8 cellular contexts compared by ENCODE assay signal in the genomic region with DNA sequence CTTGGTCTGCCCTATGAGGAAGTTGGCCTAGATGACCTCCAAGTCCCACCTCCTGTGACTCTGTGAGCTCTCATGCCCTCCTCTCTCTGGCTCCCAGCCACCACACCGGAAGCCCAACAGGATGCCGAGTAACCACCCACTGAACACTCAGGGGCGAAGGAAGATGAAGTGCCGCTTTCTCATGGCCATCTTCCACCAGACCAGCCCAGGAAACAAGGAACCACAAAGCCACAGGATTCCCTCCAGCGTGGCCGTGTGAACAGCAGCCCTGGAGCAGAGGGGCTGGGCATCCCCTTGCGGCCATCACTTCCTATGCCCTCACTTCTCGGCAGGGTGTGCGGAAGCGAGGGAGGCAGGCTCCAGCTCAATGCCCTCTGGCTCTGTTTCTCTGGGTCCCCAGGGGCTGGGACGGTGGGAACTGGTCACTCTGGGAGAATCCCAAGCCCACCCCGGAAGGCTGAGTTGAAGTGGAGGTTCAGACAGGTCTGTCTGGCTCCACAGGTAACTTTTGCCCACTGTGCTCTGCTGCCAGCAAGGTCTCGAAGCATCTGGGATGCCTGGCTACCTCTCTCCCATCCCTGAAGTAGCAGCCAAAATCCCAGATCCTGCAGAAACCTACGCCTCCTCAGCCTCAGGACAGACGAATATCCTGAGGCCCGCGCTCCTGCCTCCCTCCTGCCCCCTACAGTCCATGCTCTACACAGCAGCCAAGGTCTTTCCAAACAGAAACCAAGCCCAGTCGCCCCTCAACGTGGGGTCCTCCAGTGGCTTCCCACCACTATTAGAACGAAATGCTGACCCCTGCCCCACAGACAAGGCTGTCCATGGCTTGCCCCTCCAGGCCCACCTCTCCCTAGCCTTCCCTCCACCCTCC. TPM values are rescaled to one million over a fixed set of nuclear protein-coding genes. Genes with fewer than 3 reads are reported as not detected.
DNase-seq lines count a peak whose midpoint lies in the region; ATAC-seq, FAIRE-seq and TF ChIP-seq lines count a peak whose summit lies in the region.

No MANE protein-coding gene starts in this region.

- H3K9me3 Mint-ChIP-seq in T-helper 1 cell treated with Interleukin-12 subunit alpha and Interleukin-12 subunit beta and Interleukin-4 antibody, amounts not matched to agents 30 μg/mL and 1 μg/mL, for 36 hours, result no peaks in the 10 kb centered on the region

- H3K27ac ChIP-seq in HL-60 (replicated peaks) (peak overlapping the region; percentile 13), small intestine (ENCODE audit: low read depth in 1 of 2, low read length in 1 of 2) (peak overlapping the region; percentile 39 to 84)

- ATAC-seq in GM19463 (IDR thresholded peaks at IDR 0.05; ENCODE audit: unreplicated experiment), result peak; percentile 82

- H3K27me3 ChIP-seq in HL-60 (ENCODE audit: insufficient read depth, poor library complexity, severe bottlenecking) (no peaks in the 10 kb centered on the region), small intestine (ENCODE audit: control insufficient read depth in 2 of 2, insufficient read depth in 2 of 2, low read length in 2 of 2) (no peaks in the 10 kb centered on the region)

- 32 to 44% (median 37%) methylated on average over 20 of the region's 20 CpGs for WGBS in small intestine, 3 donors

- H3K4me3 Mint-ChIP-seq in T-helper 1 cell treated with Interleukin-12 subunit alpha and Interleukin-12 subunit beta and Interleukin-4 antibody, amounts not matched to agents 30 μg/mL and 1 μg/mL, for 36 hours, result peak overlapping the region; percentile 84

- peaks cover 14 to 35% of the 10 kb centered on the region in 2 donors for H3K4me1 ChIP-seq in small intestine (ENCODE audit: control insufficient read depth in 2 of 2, insufficient read depth in 1 of 2, low read depth in 1 of 2, low read length in 1 of 2)

- H3K4me3 ChIP-seq in HL-60 (replicated peaks; ENCODE audit: insufficient read depth, low read length) (no peak overlapping the region), small intestine (ENCODE audit: low read depth in 1 of 2, low read length in 2 of 2) (no peak overlapping the region)

- no peaks in the 10 kb centered on the region for H3K36me3 ChIP-seq in small intestine (ENCODE audit: control insufficient read depth in 2 of 2, insufficient read depth in 2 of 2, low read length in 2 of 2)

- TF ChIP-seq CTCF in HL-60 (IDR thresholded peaks at IDR 0.05; ENCODE audit: insufficient read depth, low read length), result peak; percentile 39

- no peak for FAIRE-seq in small intestine (lab: Jason Lieb, UNC)

- H3K27me3 Mint-ChIP-seq in T-helper 1 cell treated with Interleukin-12 subunit alpha and Interleukin-12 subunit beta and Interleukin-4 antibody, amounts not matched to agents 30 μg/mL and 1 μg/mL, for 36 hours (ENCODE audit: low read depth), result no peaks in the 10 kb centered on the region

- peak; percentile 35 for DNase-seq in COLO668 (lab: John Stamatoyannopoulos, UW; ENCODE audit: unreplicated experiment)
- DNase-seq in HL-60 (ENCODE audit: low read depth in 1 of 2, low spot score in 1 of 2), result peak; percentile 95 to 98
- peak in 29 of 56 donors; percentile 19 to 67 (median 37) for DNase-seq in amygdala (lab: John Stamatoyannopoulos, UW)
- peak; percentile 53 for DNase-seq in iPS DF 4.7 (ENCODE audit: extremely low read depth, low spot score)
- peak; percentile 67 for DNase-seq in small intestine
- no peak for DNase-seq in kidney glomerular epithelial cell (lab: John Stamatoyannopoulos, UW)

- peaks cover 16% of the 10 kb centered on the region for H3K36me3 Mint-ChIP-seq in T-helper 1 cell treated with Interleukin-12 subunit alpha and Interleukin-12 subunit beta and Interleukin-4 antibody, amounts not matched to agents 30 μg/mL and 1 μg/mL, for 36 hours (ENCODE audit: low read depth)

- H3K4me1 Mint-ChIP-seq in T-helper 1 cell treated with Interleukin-12 subunit alpha and Interleukin-12 subunit beta and Interleukin-4 antibody, amounts not matched to agents 30 μg/mL and 1 μg/mL, for 36 hours (ENCODE audit: low read depth), result peaks cover 77% of the 10 kb centered on the region

- H3K27ac Mint-ChIP-seq in T-helper 1 cell treated with Interleukin-12 subunit alpha and Interleukin-12 subunit beta and Interleukin-4 antibody, amounts not matched to agents 30 μg/mL and 1 μg/mL, for 36 hours, result peak overlapping the region; percentile 97

- H3K9me3 ChIP-seq in small intestine (ENCODE audit: control insufficient read depth, low read depth), result no peaks in the 10 kb centered on the region

RNA-seq across cellular contexts. Expression of gene ECE1, which starts 44.2 kb away (rescaled TPM):
- 10 to 100 TPM; 20.8 to 58.1 (median 22.7) TPM for polyA plus RNA-seq in small intestine
